Comparison of ENCODE assay signal across 5 cellular contexts in the genomic region with DNA sequence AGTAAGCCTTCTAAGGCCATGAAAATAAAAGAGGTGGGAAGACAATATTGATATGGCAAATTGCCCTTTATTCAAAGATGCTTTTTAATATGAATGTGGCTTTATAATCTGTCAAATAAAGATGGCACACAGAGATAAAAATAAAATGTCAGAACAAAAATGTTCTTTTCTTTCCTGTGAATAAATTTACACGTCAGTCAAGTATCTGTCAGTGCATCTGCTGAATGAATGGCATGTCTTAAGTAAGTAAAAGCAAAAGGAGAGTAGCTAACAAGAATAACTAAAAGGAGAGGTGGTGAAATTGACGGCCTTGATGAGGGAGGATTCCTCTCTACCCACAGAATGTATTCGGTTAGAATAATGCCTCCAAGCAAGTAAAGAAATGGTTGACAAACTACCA.
"Had no signal": no experiment of that assay in that cellular context is flagged by ENCODE, and none has a peak within 500 bp of the region (broad histone marks: within the 10 kb centered on the region; RNA-seq: fewer than 3 reads in every experiment).

No MANE protein-coding gene starts in this region.

- H3K4me3 ChIP-seq: GM23248, K562 had no signal

- H3K4me3 Mint-ChIP-seq: H9 had no signal

- H3K9ac ChIP-seq: GM23248 had no signal

- H2AFZ ChIP-seq: GM23248 had no signal

- H3K27ac Mint-ChIP-seq: H9 had no signal

- ATAC-seq: K562 had no signal

- DNase-seq: GM23248, H9, HCEC 1CT, IMR-90 had no signal

- H3K27ac ChIP-seq: GM23248 had no signal
